9 cellular contexts compared by ENCODE assay signal in the genomic region with DNA sequence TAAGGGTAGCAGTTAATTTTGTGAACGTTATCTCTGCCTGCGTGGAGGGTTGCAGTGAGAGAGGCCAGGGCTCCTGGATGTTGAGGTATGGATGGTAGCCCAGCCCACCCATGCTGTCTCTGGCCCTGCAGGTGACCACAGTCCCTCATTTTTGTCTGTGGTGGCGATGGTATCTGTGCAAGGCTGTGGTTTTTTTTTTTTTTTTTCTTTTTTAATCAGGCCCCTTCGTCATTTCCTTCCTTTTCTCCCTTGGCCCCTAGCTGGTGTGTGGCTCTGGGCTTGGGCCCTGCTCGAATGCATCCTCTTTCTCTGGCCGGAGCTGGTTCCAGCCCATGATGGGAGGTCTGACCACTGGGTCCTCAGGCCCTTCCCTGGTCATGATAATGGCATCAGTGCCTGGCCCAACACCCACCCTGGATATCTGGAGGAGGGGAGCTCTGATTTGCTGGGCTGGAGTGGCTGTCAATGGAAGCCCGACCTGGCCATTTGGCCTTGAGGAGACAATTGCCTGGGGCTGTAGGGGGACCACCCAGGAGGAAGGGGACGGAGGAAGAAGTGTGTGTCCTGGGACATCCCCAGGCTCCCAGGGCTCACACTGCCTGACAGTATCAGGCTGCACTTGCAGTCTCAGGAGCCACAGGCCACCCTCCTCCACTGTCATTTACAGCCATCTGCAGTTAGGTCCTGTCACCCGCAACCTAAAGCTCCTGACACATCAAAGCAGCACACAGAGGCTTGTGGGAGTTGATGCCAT. TPM values are rescaled to one million over a fixed set of nuclear protein-coding genes. Genes with fewer than 3 reads are reported as not detected.
DNase-seq lines count a peak whose midpoint lies in the region; ATAC-seq and TF ChIP-seq lines count a peak whose summit lies in the region.
"Had no signal": no experiment of that assay in that cellular context is flagged by ENCODE, and none has a peak within 500 bp of the region (broad histone marks: within the 10 kb centered on the region; RNA-seq: fewer than 3 reads in every experiment).

No MANE protein-coding gene starts in this region.

- H3K4ac ChIP-seq in mesenchymal stem cell (ENCODE audit: low read depth in 1 of 2, low read length in 2 of 2), result peak overlapping the region in 1 of 2 experiments; percentile 41

- 64% methylated on average over 6 of the region's 9 CpGs for WGBS in mesenchymal stem cell

- H3K23ac ChIP-seq in mesenchymal stem cell (ENCODE audit: low read length in 2 of 2), result no peak overlapping the region

- no peak overlapping the region for H2AK5ac ChIP-seq in mesenchymal stem cell (ENCODE audit: low read length, severe bottlenecking)

- ATAC-seq in HG02610 (IDR thresholded peaks at IDR 0.05; ENCODE audit: unreplicated experiment) (peak; percentile 61), HG03045 (IDR thresholded peaks at IDR 0.05; ENCODE audit: unreplicated experiment) (no peak)

- H3K9me3 ChIP-seq in mesenchymal stem cell (ENCODE audit: control insufficient read depth, low read length), result no peaks in the 10 kb centered on the region

- H3K4me3 Mint-ChIP-seq in T-helper 2 cell treated with Interferon-gamma antibody and Interleukin-4, amounts not matched to agents 5 μg/mL and 100 μg/mL, for 36 hours, result peak overlapping the region; percentile 82

- H3K14ac ChIP-seq in mesenchymal stem cell (ENCODE audit: low read length in 2 of 2), result no peak overlapping the region

- H3K27ac ChIP-seq in mesenchymal stem cell (ENCODE audit: low read length, poor library complexity, severe bottlenecking), result no peak overlapping the region

- no peaks in the 10 kb centered on the region for H3K27me3 Mint-ChIP-seq in T-helper 2 cell treated with Interferon-gamma antibody and Interleukin-4, amounts not matched to agents 5 μg/mL and 100 μg/mL, for 36 hours (ENCODE audit: low read depth)

- no peak overlapping the region for H4K8ac ChIP-seq in mesenchymal stem cell (ENCODE audit: low read length)

- H3K4me1 Mint-ChIP-seq in T-helper 2 cell treated with Interferon-gamma antibody and Interleukin-4, amounts not matched to agents 5 μg/mL and 100 μg/mL, for 36 hours (ENCODE audit: low read depth), result peaks cover 50% of the 10 kb centered on the region

- no peak overlapping the region for H3K18ac ChIP-seq in mesenchymal stem cell (ENCODE audit: low read depth in 1 of 2, low read length in 2 of 2)

- peak overlapping the region; percentile 21 for H4K91ac ChIP-seq in mesenchymal stem cell (ENCODE audit: low read length)

- H2BK5ac ChIP-seq in mesenchymal stem cell (ENCODE audit: low read depth, low read length, poor library complexity, severe bottlenecking), result no peak overlapping the region

- no peak overlapping the region for H2BK120ac ChIP-seq in mesenchymal stem cell (ENCODE audit: low read depth, low read length)

- peak overlapping the region; percentile 92 for H3K27ac Mint-ChIP-seq in T-helper 2 cell treated with Interferon-gamma antibody and Interleukin-4, amounts not matched to agents 5 μg/mL and 100 μg/mL, for 36 hours

- H3K9ac ChIP-seq in mesenchymal stem cell (ENCODE audit: low read length), result no peak overlapping the region

- H2AFZ ChIP-seq in mesenchymal stem cell (ENCODE audit: low read depth, low read length), result no peak overlapping the region

- no peak overlapping the region for H3K4me3 ChIP-seq in mesenchymal stem cell (ENCODE audit: insufficient read depth in 1 of 2, low read depth in 1 of 2, low read length in 2 of 2)
- H3K4me3 ChIP-seq: coronary artery had no signal

- no peak overlapping the region for H2BK15ac ChIP-seq in mesenchymal stem cell (ENCODE audit: low read depth, poor library complexity, severe bottlenecking)

- in situ Hi-C loops in GM13976 (cut with MboI; ENCODE audit: low sequenced_read_pairs, unreplicated experiment), result no loop called here

- no peak overlapping the region for H2BK12ac ChIP-seq in mesenchymal stem cell (ENCODE audit: low read length in 2 of 2)

- no peaks in the 10 kb centered on the region for H3K36me3 Mint-ChIP-seq in T-helper 2 cell treated with Interferon-gamma antibody and Interleukin-4, amounts not matched to agents 5 μg/mL and 100 μg/mL, for 36 hours (ENCODE audit: low read depth)

- DNase-seq in GM13976 (ENCODE audit: low spot score) (peak; percentile 50), mesenchymal stem cell (no peak), NCI-H146 (lab: John Stamatoyannopoulos, UW) (no peak), epidermal melanocyte (ENCODE audit: insufficient read length, low spot score) (no peak)
- DNase-seq in T-helper 2 cell treated with Interferon-gamma antibody and Interleukin-4, amounts not matched to agents 5 μg/mL and 100 μg/mL, for 36 hours (ENCODE audit: low spot score), result peak; percentile 36
- DNase-seq in effector CD8-positive, alpha-beta T cell (lab: John Stamatoyannopoulos, UW), result no peak

- peaks cover 11 to 17% of the 10 kb centered on the region in 2 experiments for H3K27me3 ChIP-seq in mesenchymal stem cell (ENCODE audit: control insufficient read depth in 1 of 2, insufficient read depth in 1 of 2, low read length in 2 of 2)

- no peaks in the 10 kb centered on the region for H3K4me1 ChIP-seq in mesenchymal stem cell (ENCODE audit: control insufficient read depth, insufficient read depth, low read depth, low read length)

- no peaks in the 10 kb centered on the region for H3K79me1 ChIP-seq in mesenchymal stem cell (replicated peaks; ENCODE audit: low read length, poor library complexity, severe bottlenecking)

- no peaks in the 10 kb centered on the region for H3K36me3 ChIP-seq in mesenchymal stem cell (ENCODE audit: control insufficient read depth in 1 of 2, insufficient read depth in 2 of 2, low read depth in 1 of 2, low read length in 2 of 2)

- H3K9me3 Mint-ChIP-seq in T-helper 2 cell treated with Interferon-gamma antibody and Interleukin-4, amounts not matched to agents 5 μg/mL and 100 μg/mL, for 36 hours, result no peaks in the 10 kb centered on the region

- no peak for TF ChIP-seq CTCF in GM13976 (IDR thresholded peaks at IDR 0.05; ENCODE audit: borderline replicate concordance, control extremely low read depth, extremely low read depth, insufficient read depth, missing control alignments)

- H3K4me2 ChIP-seq in mesenchymal stem cell (ENCODE audit: low read length, poor library complexity, severe bottlenecking), result no peak overlapping the region

RNA-seq across cellular contexts. Expression of gene RNF187, which starts 8.1 kb away (rescaled TPM):
- polyA plus RNA-seq in mesenchymal stem cell (2013, experiment 1 of 2), result 68.0 TPM
- polyA plus RNA-seq in mesenchymal stem cell (2013, experiment 2 of 2), result 67.0 TPM

Comparison
In these comparisons a context has a peak if more than half of its experiments do, and no peak if none do; other contexts are left out.
1. DNase-seq: peak in GM13976 (single experiment) and T-helper 2 cell treated with Interferon-gamma antibody and Interleukin-4, amounts not matched to agents 5 μg/mL and 100 μg/mL, for 36 hours (single experiment); none in mesenchymal stem cell (single experiment), effector CD8-positive, alpha-beta T cell (single experiment), NCI-H146 (single experiment) and epidermal melanocyte (single experiment).